Comparison of ENCODE assay signal across 8 cellular contexts in the genomic region with DNA sequence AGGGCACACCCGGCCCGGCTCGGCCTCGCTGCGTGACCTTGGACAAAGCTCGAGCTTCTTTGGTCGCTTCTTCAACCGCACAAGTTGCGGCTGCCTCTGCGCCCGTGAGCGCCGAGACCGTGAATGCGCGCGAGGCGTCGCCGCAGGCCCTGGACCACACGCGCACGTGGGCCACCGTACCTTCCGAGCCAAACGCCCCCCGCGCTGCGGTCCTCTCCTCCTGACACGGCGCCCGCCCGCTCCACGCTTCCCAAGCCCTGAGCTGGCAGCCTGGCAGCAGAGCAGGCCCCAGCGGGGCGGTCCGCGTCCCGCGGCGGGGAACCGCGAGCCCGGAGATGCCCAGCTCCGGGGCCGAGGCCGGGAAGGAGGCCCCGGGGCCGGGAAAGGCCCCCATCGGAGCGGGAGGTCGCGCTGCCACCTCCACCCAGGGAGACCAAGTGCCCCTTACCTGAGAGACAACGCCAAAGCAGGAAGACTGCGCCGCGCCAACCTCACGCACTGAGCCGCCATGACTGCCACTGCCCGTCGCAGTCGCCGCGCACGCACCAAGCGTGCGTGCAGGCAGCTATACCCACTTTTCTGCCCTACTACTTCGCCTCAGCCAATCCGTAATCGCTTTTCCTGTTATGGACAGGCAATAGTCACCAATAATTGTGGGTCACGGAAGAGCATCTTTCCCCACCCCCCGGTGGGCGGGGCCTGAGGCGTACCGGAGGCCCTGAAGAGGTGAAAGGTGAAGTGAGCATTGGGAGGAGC. TPM values are rescaled to one million over a fixed set of nuclear protein-coding genes. Genes with fewer than 3 reads are reported as not detected.
DNase-seq lines count a peak whose midpoint lies in the region; ATAC-seq and TF ChIP-seq lines count a peak whose summit lies in the region.

GRPEL1 (minus strand) TSS at position 542 of the 756 bp plus-strand sequence; CDS start at position 510, 32 bp downstream.

- peak; percentile 91 for ATAC-seq in HG03378 (IDR thresholded peaks at IDR 0.05; ENCODE audit: unreplicated experiment)

- H3K9ac ChIP-seq in colonic mucosa (ENCODE audit: low read depth in 2 of 2, low read length in 2 of 2), result peak within 1 kb of the TSS; percentile 84 to 92

- H3K27me3 ChIP-seq in BJ (ENCODE audit: control insufficient read depth, insufficient read depth, low read length) (no peaks in the 10 kb centered on the region), colonic mucosa (no peaks in the 10 kb centered on the region)

- DNase-seq in BJ (ENCODE audit: low read depth), result peak; percentile 97
- DNase-seq in NCI-H446 treated with DMSO at 0.1 percent for 48 hours (lab: John Stamatoyannopoulos, UW), result peak; percentile 95
- peak; percentile 100 for DNase-seq in activated CD4-positive, CD25-positive, alpha-beta regulatory T cell treated with anti-CD3 and anti-CD28 coated beads, Interleukin-2, amount 50 U/mL, for 16 hours (ENCODE audit: low read depth, low spot score)
- DNase-seq in colonic mucosa, result peak; percentile 100
- peak; percentile 100 for DNase-seq in kidney tubule cell (ENCODE audit: low spot score)
- peak; percentile 99 to 100 (median 100) for DNase-seq in stimulated activated CD4-positive, alpha-beta T cell treated with anti-CD3 and anti-CD28 coated beads, Interleukin-1b, Interleukin-23, amount 100 ng/mL, for 24 hours (ENCODE audit: low read depth in 4 of 4, low spot score in 1 of 4)

- CTCF ChIA-PET in BJ (lab: Yijun Ruan, JAX), result interaction anchor here (0.6 to 10.8 kb wide), 9 partner anchors 24 to 358 kb away, joined by 3 to 116 read pairs (median 4); partner anchors contain the start of genes MRFAP1L1 and TADA2B

- H3K27ac ChIP-seq in colonic mucosa, result peak within 1 kb of the TSS; percentile 77

- H3K4me1 ChIP-seq in colonic mucosa, result peaks cover 13% of the 10 kb centered on the region

- no peaks in the 10 kb centered on the region for H3K9me3 ChIP-seq in colonic mucosa

- peak within 1 kb of the TSS; percentile 70 for H3K4me3 ChIP-seq in BJ (ENCODE audit: low read depth, low read length)
- H3K4me3 ChIP-seq in colonic mucosa, result peak within 1 kb of the TSS; percentile 86

- TF ChIP-seq POLR2A in GM19099 (IDR thresholded peaks at IDR 0.05; ENCODE audit: extremely low read depth, insufficient read length, low read depth), result peak; percentile 84

- H3K36me3 ChIP-seq in BJ (ENCODE audit: control insufficient read depth, insufficient read depth, low read length) (peaks cover 7% of the 10 kb centered on the region), colonic mucosa (no peaks in the 10 kb centered on the region)

- TF ChIP-seq CTCF in BJ (IDR thresholded peaks at IDR 0.05; ENCODE audit: insufficient read depth, low read depth, low read length), result no peak
- no peak for TF ChIP-seq CTCF in colonic mucosa (IDR thresholded peaks at IDR 0.05)

- POLR2A ChIA-PET in BJ (lab: Charles Lee), result interaction anchor here (0.5 to 1.2 kb wide), 3 partner anchors 25 to 371 kb away, joined by 3 to 12 read pairs (median 5); partner anchors contain the start of gene TADA2B

- intact Hi-C loops in colonic mucosa (cut with DNase I), result no loop called here

RNA-seq across cellular contexts. Expression of gene GRPEL1, which starts in this region (rescaled TPM):
- polyA plus RNA-seq in BJ (2011; rRNA removed), result 21.1 and 35.2 TPM in 2 replicates
- polyA minus RNA-seq in BJ (2011; rRNA and poly(A)+ RNA removed), result 10.8 and 12.1 TPM in 2 replicates
- total RNA-seq in colonic mucosa, result 10 to 100 TPM; 45.9 to 50.9 TPM

Comparison
In these comparisons a context has a peak if more than half of its experiments do, and no peak if none do; other contexts are left out.
1. Peak in every context shown above with its lines: DNase-seq, ATAC-seq, H3K4me3 ChIP-seq and H3K27ac ChIP-seq.